21 cellular contexts compared by ENCODE assay signal in genomic region chr13:31069808-31070544, GRCh38.
DNase-seq lines count a peak whose midpoint lies in the region; ATAC-seq and TF ChIP-seq lines count a peak whose summit lies in the region.
"Had no signal": no experiment of that assay in that cellular context is flagged by ENCODE, and none has a peak within 500 bp of the region (broad histone marks: within the 10 kb centered on the region; RNA-seq: fewer than 3 reads in every experiment).

No MANE protein-coding gene starts in this region.

- H3K27me3 ChIP-seq in GM23338 (ENCODE audit: insufficient read depth) (no peaks in the 10 kb centered on the region), brain microvascular endothelial cell (replicated peaks) (no peaks in the 10 kb centered on the region)

- TF ChIP-seq CTCF in GM23338 (conservative IDR thresholded peaks at IDR 0.05; ENCODE audit: low read depth in 2 of 2) (no peak), WTC11 (IDR thresholded peaks at IDR 0.05) (no peak), brain microvascular endothelial cell (IDR thresholded peaks at IDR 0.05; ENCODE audit: low read depth, low read length, missing control alignments) (no peak)

- H3K27me3 Mint-ChIP-seq in GM23338 (ENCODE audit: insufficient read depth, low read depth, poor library complexity): peaks cover 2% of the 10 kb centered on the region
- H3K27me3 Mint-ChIP-seq in WTC11 (ENCODE audit: low read depth): no peaks in the 10 kb centered on the region; the same call in none of the 2 replicates
- H3K27me3 Mint-ChIP-seq in activated naive CD4-positive, alpha-beta T cell treated with anti-CD3 and anti-CD28 coated beads for 36 hours (ENCODE audit: low read depth): no peaks in the 10 kb centered on the region
- H3K27me3 Mint-ChIP-seq: B cell had no signal

- peak overlapping the region; percentile 20; the same call in 1 of the 2 replicates for H2AFZ ChIP-seq in GM23338

- no peak overlapping the region for H3K4me3 ChIP-seq in GM23338
- H3K4me3 ChIP-seq in brain microvascular endothelial cell (ENCODE audit: low read depth, low read length): no peak overlapping the region
- H3K4me3 ChIP-seq: A549, SJCRH30 had no signal

- in situ Hi-C loops in brain microvascular endothelial cell (cut with HindIII; ENCODE audit: low pct_ligation_motif_present, low sequenced_read_pairs): no loop called here

- H3K27ac ChIP-seq in GM23338 (ENCODE audit: low read depth): no peak overlapping the region
- no peak overlapping the region for H3K27ac ChIP-seq in brain microvascular endothelial cell
- H3K27ac ChIP-seq: A549, HL-60, SJCRH30 had no signal

- intact Hi-C loops in activated naive CD4-positive, alpha-beta T cell treated with anti-CD3 and anti-CD28 coated beads for 36 hours (cut with micrococcal nuclease): loop anchor here (5.0 kb wide), 1 partner anchor 67 kb away; no protein-coding TSS in a partner anchor

- H3K9me3 Mint-ChIP-seq in GM23338 (no peaks in the 10 kb centered on the region; the same call in 2 of the 3 replicates), WTC11 (no peaks in the 10 kb centered on the region)
- H3K9me3 Mint-ChIP-seq in activated naive CD4-positive, alpha-beta T cell treated with anti-CD3 and anti-CD28 coated beads for 36 hours: no peaks in the 10 kb centered on the region

- no peaks in the 10 kb centered on the region for H3K36me3 Mint-ChIP-seq in GM23338 (ENCODE audit: low read depth)
- H3K36me3 Mint-ChIP-seq in WTC11: no peaks in the 10 kb centered on the region
- H3K36me3 Mint-ChIP-seq in activated naive CD4-positive, alpha-beta T cell treated with anti-CD3 and anti-CD28 coated beads for 36 hours (ENCODE audit: low read depth): no peaks in the 10 kb centered on the region

- no peaks in the 10 kb centered on the region for H3F3A ChIP-seq in GM23338 (replicated peaks; ENCODE audit: low read depth)

- H3K9me2 ChIP-seq in GM23338 (ENCODE audit: insufficient read depth): peaks cover 16% of the 10 kb centered on the region

- H3K4me2 ChIP-seq in GM23338: no peak overlapping the region
- H3K4me2 ChIP-seq: A549 had no signal

- H3K4me3 Mint-ChIP-seq in GM23338: no peak overlapping the region
- no peak overlapping the region for H3K4me3 Mint-ChIP-seq in WTC11
- no peak overlapping the region for H3K4me3 Mint-ChIP-seq in activated naive CD4-positive, alpha-beta T cell treated with anti-CD3 and anti-CD28 coated beads for 36 hours
- H3K4me3 Mint-ChIP-seq: B cell had no signal

- no peak overlapping the region for H3K27ac Mint-ChIP-seq in GM23338
- H3K27ac Mint-ChIP-seq in WTC11: no peak overlapping the region
- H3K27ac Mint-ChIP-seq in activated naive CD4-positive, alpha-beta T cell treated with anti-CD3 and anti-CD28 coated beads for 36 hours: no peak overlapping the region
- H3K27ac Mint-ChIP-seq: B cell had no signal

- H3K36me3 ChIP-seq in GM23338 (ENCODE audit: insufficient read depth): no peaks in the 10 kb centered on the region
- H3K36me3 ChIP-seq in brain microvascular endothelial cell (replicated peaks): no peaks in the 10 kb centered on the region
- H3K36me3 ChIP-seq: SJCRH30 had no signal

- H4K20me1 ChIP-seq in GM23338 (replicated peaks; ENCODE audit: insufficient read depth): no peaks in the 10 kb centered on the region

- ATAC-seq in GM23338: peak; percentile 25; the same call in 2 of the 3 replicates
- ATAC-seq in WTC11: peak; percentile 52
- ATAC-seq: A549, Panc1 had no signal

- H3K4me1 Mint-ChIP-seq in GM23338 (peaks cover 11% of the 10 kb centered on the region), WTC11 (peaks cover 23% of the 10 kb centered on the region)
- H3K4me1 Mint-ChIP-seq in activated naive CD4-positive, alpha-beta T cell treated with anti-CD3 and anti-CD28 coated beads for 36 hours (ENCODE audit: low read depth): peaks cover 13% of the 10 kb centered on the region
- H3K4me1 Mint-ChIP-seq: B cell had no signal

- POLR2A ChIA-PET in WTC11 (lab: Charles Lee): no interaction called here

- H3K4me1 ChIP-seq in GM23338 (ENCODE audit: insufficient read depth): peaks cover 7% of the 10 kb centered on the region; the same call in 1 of the 2 replicates
- H3K4me1 ChIP-seq: SJCRH30 had no signal

- CTCF ChIA-PET in WTC11 (lab: Charles Lee): interaction anchor here (1.0 kb wide), 1 partner anchor 25 kb away, joined by 3 read pairs; no protein-coding TSS in a partner anchor
- CTCF ChIA-PET in activated naive CD4-positive, alpha-beta T cell treated with anti-CD3 and anti-CD28 coated beads for 36 hours (lab: Charles Lee): interaction anchor here (1.1 to 1.5 kb wide), 2 partner anchors 25 kb away, joined by 4 to 5 read pairs; no protein-coding TSS in a partner anchor

- DNase-seq in GM23338 (ENCODE audit: low spot score) (no peak), NCI-H524 (lab: John Stamatoyannopoulos, UW) (peak; percentile 34 to 75), WTC11 (ENCODE audit: low spot score) (no peak), iPS-NIHi7 (ENCODE audit: extremely low spot score) (peak; percentile 39), SHP77 treated with DMSO at 0.1 percent for 48 hours (lab: John Stamatoyannopoulos, UW) (no peak), brain microvascular endothelial cell (no peak)
- no peak for DNase-seq in activated naive CD4-positive, alpha-beta T cell treated with anti-CD3 and anti-CD28 coated beads for 36 hours
- no peak for DNase-seq in stimulated activated CD4-positive, alpha-beta T cell treated with anti-CD3 and anti-CD28 coated beads, Interleukin-4, amount 100 ng/mL, for 4 hours
- DNase-seq: DMS53, HCEC 1CT, KBM-7, NCI-H1105, NCI-H146, NCI-H2029 treated with DMSO at 0.1 percent for 48 hours, NCI-H446, NCI-H748 treated with DMSO at 0.1 percent for 48 hours, SJCRH30 had no signal

- no peaks in the 10 kb centered on the region for H3K79me2 ChIP-seq in GM23338 (replicated peaks; ENCODE audit: insufficient read depth)

TF ChIP-seq in GM23338, 12 proteins besides CTCF, POLR2A, EP300 and RAD21 (continues in another document):
- TF ChIP-seq ZNF331 (CRISPR knock-in tag; IDR thresholded peaks at IDR 0.05; ENCODE audit: low read depth) (no peak), POLR2AphosphoS5 (IDR thresholded peaks at IDR 0.05; ENCODE audit: low read depth) (no peak), EZH2phosphoT487 (IDR thresholded peaks at IDR 0.05; ENCODE audit: unreplicated experiment) (no peak), STAT1 (IDR thresholded peaks at IDR 0.05; ENCODE audit: unreplicated experiment) (no peak), NANOG (IDR thresholded peaks at IDR 0.05; ENCODE audit: borderline replicate concordance) (no peak), ZNF114 (CRISPR knock-in tag; IDR thresholded peaks at IDR 0.05) (no peak)

TF ChIP-seq in WTC11, 78 proteins besides CTCF, POLR2A, EP300 and RAD21:
- TF ChIP-seq TCF7 (CRISPR knock-in tag; IDR thresholded peaks at IDR 0.05; ENCODE audit: low read depth) (no peak), ZNF138 (CRISPR knock-in tag; conservative IDR thresholded peaks at IDR 0.05) (no peak), TEAD4 (CRISPR knock-in tag; IDR thresholded peaks at IDR 0.05) (no peak), FOXK1 (CRISPR knock-in tag; IDR thresholded peaks at IDR 0.05) (no peak), GABPB1 (CRISPR knock-in tag; IDR thresholded peaks at IDR 0.05) (no peak), EMX1 (CRISPR knock-in tag; IDR thresholded peaks at IDR 0.05) (no peak), ZNF317 (CRISPR knock-in tag; IDR thresholded peaks at IDR 0.05; ENCODE audit: borderline replicate concordance, low read depth) (no peak), AFF4 (CRISPR knock-in tag; IDR thresholded peaks at IDR 0.05; ENCODE audit: borderline replicate concordance) (no peak), ZBTB21 (CRISPR knock-in tag; IDR thresholded peaks at IDR 0.05; ENCODE audit: borderline replicate concordance) (no peak), NR3C1 (CRISPR knock-in tag; conservative IDR thresholded peaks at IDR 0.05; ENCODE audit: low read depth) (no peak), FOXP1 (CRISPR knock-in tag; IDR thresholded peaks at IDR 0.05; ENCODE audit: borderline replicate concordance) (no peak), FOXP4 (CRISPR knock-in tag; IDR thresholded peaks at IDR 0.05) (no peak)
TF ChIP-seq in WTC11: peak in this region for 0.

Comparison
In these comparisons a context has a peak if more than half of its experiments do, and no peak if none do; other contexts are left out.
1. DNase-seq: peak in NCI-H524 (2 of 2) and iPS-NIHi7 (single experiment); none in GM23338 (single experiment), WTC11 (single experiment), SHP77 treated with DMSO at 0.1 percent for 48 hours (single experiment), activated naive CD4-positive, alpha-beta T cell treated with anti-CD3 and anti-CD28 coated beads for 36 hours (single experiment), brain microvascular endothelial cell (single experiment) and stimulated activated CD4-positive, alpha-beta T cell treated with anti-CD3 and anti-CD28 coated beads, Interleukin-4, amount 100 ng/mL, for 4 hours (0 of 2).